Comparison of ENCODE assay signal across 1 cellular context in the genomic region with DNA sequence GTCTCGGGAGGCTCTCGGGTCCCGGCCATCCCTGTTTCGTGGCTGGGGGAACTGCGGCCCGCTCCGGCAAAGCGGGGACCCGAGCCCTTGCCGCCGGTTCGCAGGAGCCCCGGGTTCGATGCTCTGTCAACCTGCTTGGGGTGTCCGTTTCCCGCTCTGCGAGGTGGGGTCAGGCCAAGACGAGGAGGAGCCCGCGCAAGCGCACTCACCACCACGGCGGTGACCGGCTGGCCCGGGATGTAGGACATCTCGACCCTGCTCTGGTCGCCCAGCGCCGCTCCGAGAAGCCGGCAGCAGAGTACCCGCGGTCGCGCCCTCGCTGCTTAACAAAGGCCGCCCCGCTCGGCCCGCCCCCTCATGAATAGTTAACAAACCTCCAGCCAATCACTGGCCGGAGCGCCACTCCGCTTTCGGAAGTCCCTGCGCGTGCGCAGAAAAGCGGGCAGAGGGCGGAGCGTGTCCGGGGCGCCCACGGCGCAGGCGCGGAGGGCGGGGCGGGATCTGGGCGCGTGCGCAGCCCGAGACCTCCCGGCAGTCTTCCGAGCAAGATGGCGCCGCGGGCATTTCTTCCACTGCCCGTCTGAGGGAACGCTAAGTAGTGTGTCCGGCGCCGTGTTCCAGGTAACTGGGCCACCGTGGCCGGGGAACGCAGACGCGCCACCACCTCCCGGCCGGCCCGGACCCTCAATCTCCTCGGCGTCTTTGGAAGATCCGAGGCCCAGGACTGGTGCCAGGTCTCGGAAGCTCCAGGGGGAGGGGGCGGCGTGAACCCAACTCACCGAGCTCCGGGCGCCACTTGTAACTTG.
A peak's percentile ranks its signal among the peaks of the same experiment; 100 is the strongest.
TF ChIP-seq lines count a peak whose summit lies in the region.

A gene (plus strand): TSS at position 534 of the 806 bp plus-strand sequence. CDS start 335 bp downstream, outside the sequence.
A gene with protein sequence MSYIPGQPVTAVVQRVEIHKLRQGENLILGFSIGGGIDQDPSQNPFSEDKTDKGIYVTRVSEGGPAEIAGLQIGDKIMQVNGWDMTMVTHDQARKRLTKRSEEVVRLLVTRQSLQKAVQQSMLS (minus strand): TSS at position 300 of the 806 bp plus-strand sequence. CDS start 52 bp downstream, at position 248.

TF ChIP-seq in GM12878, 131 proteins besides CTCF, POLR2A, EP300 and RAD21 (continued from another document and continues in another):
- TF ChIP-seq, protein P1, sequence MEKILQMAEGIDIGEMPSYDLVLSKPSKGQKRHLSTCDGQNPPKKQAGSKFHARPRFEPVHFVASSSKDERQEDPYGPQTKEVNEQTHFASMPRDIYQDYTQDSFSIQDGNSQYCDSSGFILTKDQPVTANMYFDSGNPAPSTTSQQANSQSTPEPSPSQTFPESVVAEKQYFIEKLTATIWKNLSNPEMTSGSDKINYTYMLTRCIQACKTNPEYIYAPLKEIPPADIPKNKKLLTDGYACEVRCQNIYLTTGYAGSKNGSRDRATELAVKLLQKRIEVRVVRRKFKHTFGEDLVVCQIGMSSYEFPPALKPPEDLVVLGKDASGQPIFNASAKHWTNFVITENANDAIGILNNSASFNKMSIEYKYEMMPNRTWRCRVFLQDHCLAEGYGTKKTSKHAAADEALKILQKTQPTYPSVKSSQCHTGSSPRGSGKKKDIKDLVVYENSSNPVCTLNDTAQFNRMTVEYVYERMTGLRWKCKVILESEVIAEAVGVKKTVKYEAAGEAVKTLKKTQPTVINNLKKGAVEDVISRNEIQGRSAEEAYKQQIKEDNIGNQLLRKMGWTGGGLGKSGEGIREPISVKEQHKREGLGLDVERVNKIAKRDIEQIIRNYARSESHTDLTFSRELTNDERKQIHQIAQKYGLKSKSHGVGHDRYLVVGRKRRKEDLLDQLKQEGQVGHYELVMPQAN (conservative IDR thresholded peaks at IDR 0.05): peak; percentile 58; the same call in 1 of the 2 replicates
- TF ChIP-seq KLF5 (IDR thresholded peaks at IDR 0.05; ENCODE audit: partially characterized antibody): no peak
- TF ChIP-seq, protein P2, sequence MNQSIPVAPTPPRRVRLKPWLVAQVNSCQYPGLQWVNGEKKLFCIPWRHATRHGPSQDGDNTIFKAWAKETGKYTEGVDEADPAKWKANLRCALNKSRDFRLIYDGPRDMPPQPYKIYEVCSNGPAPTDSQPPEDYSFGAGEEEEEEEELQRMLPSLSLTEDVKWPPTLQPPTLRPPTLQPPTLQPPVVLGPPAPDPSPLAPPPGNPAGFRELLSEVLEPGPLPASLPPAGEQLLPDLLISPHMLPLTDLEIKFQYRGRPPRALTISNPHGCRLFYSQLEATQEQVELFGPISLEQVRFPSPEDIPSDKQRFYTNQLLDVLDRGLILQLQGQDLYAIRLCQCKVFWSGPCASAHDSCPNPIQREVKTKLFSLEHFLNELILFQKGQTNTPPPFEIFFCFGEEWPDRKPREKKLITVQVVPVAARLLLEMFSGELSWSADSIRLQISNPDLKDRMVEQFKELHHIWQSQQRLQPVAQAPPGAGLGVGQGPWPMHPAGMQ (IDR thresholded peaks at IDR 0.05; ENCODE audit: borderline replicate concordance): no peak
- TF ChIP-seq EZH2 (IDR thresholded peaks at IDR 0.05; ENCODE audit: borderline replicate concordance, control insufficient read depth, low read depth, low read length): no peak
- no peak for TF ChIP-seq WRNIP1 (IDR thresholded peaks at IDR 0.05; ENCODE audit: borderline replicate concordance, low read depth, low read length)
- no peak for TF ChIP-seq JUNB (IDR thresholded peaks at IDR 0.05)
- no peak for TF ChIP-seq CBX3 (IDR thresholded peaks at IDR 0.05; ENCODE audit: borderline replicate concordance, low read depth)
- TF ChIP-seq POLR2AphosphoS5 (IDR thresholded peaks at IDR 0.05; ENCODE audit: low read length): peak; percentile 92
- TF ChIP-seq, protein P3, sequence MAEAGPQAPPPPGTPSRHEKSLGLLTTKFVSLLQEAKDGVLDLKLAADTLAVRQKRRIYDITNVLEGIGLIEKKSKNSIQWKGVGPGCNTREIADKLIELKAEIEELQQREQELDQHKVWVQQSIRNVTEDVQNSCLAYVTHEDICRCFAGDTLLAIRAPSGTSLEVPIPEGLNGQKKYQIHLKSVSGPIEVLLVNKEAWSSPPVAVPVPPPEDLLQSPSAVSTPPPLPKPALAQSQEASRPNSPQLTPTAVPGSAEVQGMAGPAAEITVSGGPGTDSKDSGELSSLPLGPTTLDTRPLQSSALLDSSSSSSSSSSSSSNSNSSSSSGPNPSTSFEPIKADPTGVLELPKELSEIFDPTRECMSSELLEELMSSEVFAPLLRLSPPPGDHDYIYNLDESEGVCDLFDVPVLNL (IDR thresholded peaks at IDR 0.05; ENCODE audit: low read depth, low read length): no peak
- TF ChIP-seq PAX8 (IDR thresholded peaks at IDR 0.05): no peak
- TF ChIP-seq CHD4 (IDR thresholded peaks at IDR 0.05): no peak
- no peak for TF ChIP-seq MEF2B (IDR thresholded peaks at IDR 0.05; ENCODE audit: partially characterized antibody, poor library complexity, severe bottlenecking)
- TF ChIP-seq RFX5 (IDR thresholded peaks at IDR 0.05; ENCODE audit: low read depth, low read length): no peak
- TF ChIP-seq, protein P4, sequence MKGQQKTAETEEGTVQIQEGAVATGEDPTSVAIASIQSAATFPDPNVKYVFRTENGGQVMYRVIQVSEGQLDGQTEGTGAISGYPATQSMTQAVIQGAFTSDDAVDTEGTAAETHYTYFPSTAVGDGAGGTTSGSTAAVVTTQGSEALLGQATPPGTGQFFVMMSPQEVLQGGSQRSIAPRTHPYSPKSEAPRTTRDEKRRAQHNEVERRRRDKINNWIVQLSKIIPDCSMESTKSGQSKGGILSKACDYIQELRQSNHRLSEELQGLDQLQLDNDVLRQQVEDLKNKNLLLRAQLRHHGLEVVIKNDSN (IDR thresholded peaks at IDR 0.05; ENCODE audit: borderline replicate concordance, extremely low read length, insufficient read depth, low read depth, low read length): no peak
- no peak for TF ChIP-seq ZNF384 (IDR thresholded peaks at IDR 0.05; ENCODE audit: borderline replicate concordance, low read depth, low read length)
- no peak for TF ChIP-seq SREBF2 (IDR thresholded peaks at IDR 0.05; ENCODE audit: low read length)
- TF ChIP-seq CREB1 (IDR thresholded peaks at IDR 0.05; ENCODE audit: low read depth): no peak
- TF ChIP-seq, protein P5, sequence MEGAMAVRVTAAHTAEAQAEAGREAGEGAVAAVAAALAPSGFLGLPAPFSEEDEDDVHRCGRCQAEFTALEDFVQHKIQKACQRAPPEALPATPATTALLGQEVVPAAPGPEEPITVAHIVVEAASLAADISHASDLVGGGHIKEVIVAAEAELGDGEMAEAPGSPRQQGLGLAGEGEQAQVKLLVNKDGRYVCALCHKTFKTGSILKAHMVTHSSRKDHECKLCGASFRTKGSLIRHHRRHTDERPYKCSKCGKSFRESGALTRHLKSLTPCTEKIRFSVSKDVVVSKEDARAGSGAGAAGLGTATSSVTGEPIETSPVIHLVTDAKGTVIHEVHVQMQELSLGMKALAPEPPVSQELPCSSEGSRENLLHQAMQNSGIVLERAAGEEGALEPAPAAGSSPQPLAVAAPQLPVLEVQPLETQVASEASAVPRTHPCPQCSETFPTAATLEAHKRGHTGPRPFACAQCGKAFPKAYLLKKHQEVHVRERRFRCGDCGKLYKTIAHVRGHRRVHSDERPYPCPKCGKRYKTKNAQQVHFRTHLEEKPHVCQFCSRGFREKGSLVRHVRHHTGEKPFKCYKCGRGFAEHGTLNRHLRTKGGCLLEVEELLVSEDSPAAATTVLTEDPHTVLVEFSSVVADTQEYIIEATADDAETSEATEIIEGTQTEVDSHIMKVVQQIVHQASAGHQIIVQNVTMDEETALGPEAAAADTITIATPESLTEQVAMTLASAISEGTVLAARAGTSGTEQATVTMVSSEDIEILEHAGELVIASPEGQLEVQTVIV (IDR thresholded peaks at IDR 0.05; ENCODE audit: borderline replicate concordance, partially characterized antibody): no peak
- TF ChIP-seq RAD51 (IDR thresholded peaks at IDR 0.05): no peak
- TF ChIP-seq ETV6 (conservative IDR thresholded peaks at IDR 0.05 in 1 of 2, IDR thresholded peaks at IDR 0.05 in 1 of 2; ENCODE audit: borderline replicate concordance in 1 of 2, low read depth in 1 of 2): no peak
- TF ChIP-seq TARDBP (IDR thresholded peaks at IDR 0.05; ENCODE audit: borderline replicate concordance): 0 out of 2 replicates have a peak, but pooled peaks have one; percentile 59
- TF ChIP-seq MXI1 (IDR thresholded peaks at IDR 0.05; ENCODE audit: low read depth, low read length): peak; percentile 48; the same call in 1 of the 2 replicates
- no peak for TF ChIP-seq EED (IDR thresholded peaks at IDR 0.05; ENCODE audit: low read depth)
- no peak for TF ChIP-seq MTA2 (IDR thresholded peaks at IDR 0.05; ENCODE audit: low read depth)
- TF ChIP-seq, protein P6, sequence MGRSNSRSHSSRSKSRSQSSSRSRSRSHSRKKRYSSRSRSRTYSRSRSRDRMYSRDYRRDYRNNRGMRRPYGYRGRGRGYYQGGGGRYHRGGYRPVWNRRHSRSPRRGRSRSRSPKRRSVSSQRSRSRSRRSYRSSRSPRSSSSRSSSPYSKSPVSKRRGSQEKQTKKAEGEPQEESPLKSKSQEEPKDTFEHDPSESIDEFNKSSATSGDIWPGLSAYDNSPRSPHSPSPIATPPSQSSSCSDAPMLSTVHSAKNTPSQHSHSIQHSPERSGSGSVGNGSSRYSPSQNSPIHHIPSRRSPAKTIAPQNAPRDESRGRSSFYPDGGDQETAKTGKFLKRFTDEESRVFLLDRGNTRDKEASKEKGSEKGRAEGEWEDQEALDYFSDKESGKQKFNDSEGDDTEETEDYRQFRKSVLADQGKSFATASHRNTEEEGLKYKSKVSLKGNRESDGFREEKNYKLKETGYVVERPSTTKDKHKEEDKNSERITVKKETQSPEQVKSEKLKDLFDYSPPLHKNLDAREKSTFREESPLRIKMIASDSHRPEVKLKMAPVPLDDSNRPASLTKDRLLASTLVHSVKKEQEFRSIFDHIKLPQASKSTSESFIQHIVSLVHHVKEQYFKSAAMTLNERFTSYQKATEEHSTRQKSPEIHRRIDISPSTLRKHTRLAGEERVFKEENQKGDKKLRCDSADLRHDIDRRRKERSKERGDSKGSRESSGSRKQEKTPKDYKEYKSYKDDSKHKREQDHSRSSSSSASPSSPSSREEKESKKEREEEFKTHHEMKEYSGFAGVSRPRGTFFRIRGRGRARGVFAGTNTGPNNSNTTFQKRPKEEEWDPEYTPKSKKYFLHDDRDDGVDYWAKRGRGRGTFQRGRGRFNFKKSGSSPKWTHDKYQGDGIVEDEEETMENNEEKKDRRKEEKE (IDR thresholded peaks at IDR 0.05): no peak
- TF ChIP-seq SRF (IDR thresholded peaks at IDR 0.05; ENCODE audit: low read depth in 2 of 2, low read length in 2 of 2): no peak
- TF ChIP-seq NR2C2 (IDR thresholded peaks at IDR 0.05; ENCODE audit: borderline replicate concordance, control insufficient read depth, insufficient read length, low read depth): no peak
- TF ChIP-seq CHD1 (IDR thresholded peaks at IDR 0.05; ENCODE audit: low read depth, low read length): no peak
- peak; percentile 99 for TF ChIP-seq YY1 (IDR thresholded peaks at IDR 0.05; ENCODE audit: low read depth, low read length)
- TF ChIP-seq, protein P7, sequence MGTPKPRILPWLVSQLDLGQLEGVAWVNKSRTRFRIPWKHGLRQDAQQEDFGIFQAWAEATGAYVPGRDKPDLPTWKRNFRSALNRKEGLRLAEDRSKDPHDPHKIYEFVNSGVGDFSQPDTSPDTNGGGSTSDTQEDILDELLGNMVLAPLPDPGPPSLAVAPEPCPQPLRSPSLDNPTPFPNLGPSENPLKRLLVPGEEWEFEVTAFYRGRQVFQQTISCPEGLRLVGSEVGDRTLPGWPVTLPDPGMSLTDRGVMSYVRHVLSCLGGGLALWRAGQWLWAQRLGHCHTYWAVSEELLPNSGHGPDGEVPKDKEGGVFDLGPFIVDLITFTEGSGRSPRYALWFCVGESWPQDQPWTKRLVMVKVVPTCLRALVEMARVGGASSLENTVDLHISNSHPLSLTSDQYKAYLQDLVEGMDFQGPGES (IDR thresholded peaks at IDR 0.05): no peak
- no peak for TF ChIP-seq SREBF1 (IDR thresholded peaks at IDR 0.05; ENCODE audit: low read length)
- TF ChIP-seq, protein P8, sequence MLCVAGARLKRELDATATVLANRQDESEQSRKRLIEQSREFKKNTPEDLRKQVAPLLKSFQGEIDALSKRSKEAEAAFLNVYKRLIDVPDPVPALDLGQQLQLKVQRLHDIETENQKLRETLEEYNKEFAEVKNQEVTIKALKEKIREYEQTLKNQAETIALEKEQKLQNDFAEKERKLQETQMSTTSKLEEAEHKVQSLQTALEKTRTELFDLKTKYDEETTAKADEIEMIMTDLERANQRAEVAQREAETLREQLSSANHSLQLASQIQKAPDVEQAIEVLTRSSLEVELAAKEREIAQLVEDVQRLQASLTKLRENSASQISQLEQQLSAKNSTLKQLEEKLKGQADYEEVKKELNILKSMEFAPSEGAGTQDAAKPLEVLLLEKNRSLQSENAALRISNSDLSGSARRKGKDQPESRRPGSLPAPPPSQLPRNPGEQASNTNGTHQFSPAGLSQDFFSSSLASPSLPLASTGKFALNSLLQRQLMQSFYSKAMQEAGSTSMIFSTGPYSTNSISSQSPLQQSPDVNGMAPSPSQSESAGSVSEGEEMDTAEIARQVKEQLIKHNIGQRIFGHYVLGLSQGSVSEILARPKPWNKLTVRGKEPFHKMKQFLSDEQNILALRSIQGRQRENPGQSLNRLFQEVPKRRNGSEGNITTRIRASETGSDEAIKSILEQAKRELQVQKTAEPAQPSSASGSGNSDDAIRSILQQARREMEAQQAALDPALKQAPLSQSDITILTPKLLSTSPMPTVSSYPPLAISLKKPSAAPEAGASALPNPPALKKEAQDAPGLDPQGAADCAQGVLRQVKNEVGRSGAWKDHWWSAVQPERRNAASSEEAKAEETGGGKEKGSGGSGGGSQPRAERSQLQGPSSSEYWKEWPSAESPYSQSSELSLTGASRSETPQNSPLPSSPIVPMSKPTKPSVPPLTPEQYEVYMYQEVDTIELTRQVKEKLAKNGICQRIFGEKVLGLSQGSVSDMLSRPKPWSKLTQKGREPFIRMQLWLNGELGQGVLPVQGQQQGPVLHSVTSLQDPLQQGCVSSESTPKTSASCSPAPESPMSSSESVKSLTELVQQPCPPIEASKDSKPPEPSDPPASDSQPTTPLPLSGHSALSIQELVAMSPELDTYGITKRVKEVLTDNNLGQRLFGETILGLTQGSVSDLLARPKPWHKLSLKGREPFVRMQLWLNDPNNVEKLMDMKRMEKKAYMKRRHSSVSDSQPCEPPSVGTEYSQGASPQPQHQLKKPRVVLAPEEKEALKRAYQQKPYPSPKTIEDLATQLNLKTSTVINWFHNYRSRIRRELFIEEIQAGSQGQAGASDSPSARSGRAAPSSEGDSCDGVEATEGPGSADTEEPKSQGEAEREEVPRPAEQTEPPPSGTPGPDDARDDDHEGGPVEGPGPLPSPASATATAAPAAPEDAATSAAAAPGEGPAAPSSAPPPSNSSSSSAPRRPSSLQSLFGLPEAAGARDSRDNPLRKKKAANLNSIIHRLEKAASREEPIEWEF (IDR thresholded peaks at IDR 0.05; ENCODE audit: insufficient replicate concordance, low read depth, low read length): no peak
- TF ChIP-seq HDAC2 (IDR thresholded peaks at IDR 0.05): no peak
- no peak for TF ChIP-seq NFYA (IDR thresholded peaks at IDR 0.05; ENCODE audit: borderline replicate concordance, low read depth, low read length)
